ENCODE assay signal across 18 cellular contexts in genomic region chr22:36594569-36594968, GRCh38.
"Had no signal": no experiment of that assay in that cellular context is flagged by ENCODE, and none has a peak within 500 bp of the region (broad histone marks: within the 10 kb centered on the region; RNA-seq: fewer than 3 reads in every experiment).

No MANE protein-coding gene starts in this region.

- H3K36me3 ChIP-seq: heart right ventricle, right atrium auricular region, tibial nerve had no signal

- H3K9me3 ChIP-seq: heart right ventricle, mucosa of descending colon, right atrium auricular region, testis, tibial nerve had no signal

- FAIRE-seq: frontal cortex, islet of Langerhans had no signal

- H3K4me1 ChIP-seq: heart right ventricle, right atrium auricular region, testis, tibial nerve had no signal

- H3K27ac ChIP-seq: coronary artery, heart right ventricle, right atrium auricular region, testis, tibial nerve had no signal

- H3K4me3 ChIP-seq: coronary artery, heart right ventricle, mucosa of descending colon, right atrium auricular region, smooth muscle cell, testis, tibial nerve had no signal

- H3K4me2 ChIP-seq: smooth muscle cell had no signal

- DNase-seq: effector CD4-positive, alpha-beta T cell; heart right ventricle; mammary epithelial cell; mucosa of descending colon; naive thymus-derived CD8-positive, alpha-beta T cell; stimulated activated CD4-positive, alpha-beta T cell treated with anti-CD3 and anti-CD28 coated beads, Interleukin-4, amount 100 ng/mL, for 1 hour; stimulated activated CD8-positive, alpha-beta memory T cell treated with anti-CD3 and anti-CD28 coated beads, Interleukin-4, amount 100 ng/mL, for 48 hours; stimulated activated naive CD8-positive, alpha-beta T cell treated with anti-CD3 and anti-CD28 coated beads, Interleukin-15, Interleukin-2, amounts not matched to agents 100 U/mL and 50 U/mL, for 24 hours; testis had no signal

- H3K27me3 ChIP-seq: right atrium auricular region, testis had no signal

- ATAC-seq: esophagus mucosa; left lobe of liver; mucosa of descending colon; naive thymus-derived CD8-positive, alpha-beta T cell; stimulated activated effector memory CD8-positive, alpha-beta T cell treated with anti-CD3 and anti-CD28 coated beads, Interleukin-12 subunit alpha, Interleukin-12 subunit beta, amount 100 ng/mL, for 72 hours had no signal
